8 cellular contexts compared by ENCODE assay signal in genomic region chr11:46560300-46561025, GRCh38. TPM values are rescaled to one million over a fixed set of nuclear protein-coding genes. Genes with fewer than 3 reads are reported as not detected.
A peak's percentile ranks its signal among the peaks of the same experiment; 100 is the strongest.
DNase-seq lines count a peak whose midpoint lies in the region; ATAC-seq and TF ChIP-seq lines count a peak whose summit lies in the region.

No MANE protein-coding gene starts in this region.

- no peak for TF ChIP-seq POLR2A in heart left ventricle (IDR thresholded peaks at IDR 0.05)

- H3K27ac ChIP-seq in HL-60 (replicated peaks), result peak overlapping the region; percentile 53
- H3K27ac ChIP-seq in heart left ventricle, result peak overlapping the region; percentile 20 to 86 (median 63)

- TF ChIP-seq CTCF in HL-60 (IDR thresholded peaks at IDR 0.05; ENCODE audit: insufficient read depth, low read length), result no peak
- no peak for TF ChIP-seq CTCF in activated CD8-positive, alpha-beta T cell treated with anti-CD3 and anti-CD28 coated beads for 36 hours (IDR thresholded peaks at IDR 0.05)
- TF ChIP-seq CTCF in heart left ventricle (IDR thresholded peaks at IDR 0.05), result no peak

- ATAC-seq in activated CD8-positive, alpha-beta T cell treated with anti-CD3 and anti-CD28 coated beads for 36 hours, result peak; percentile 45
- ATAC-seq in heart left ventricle, result peak in 2 of 4 donors; percentile 60 to 61
- peak; percentile 51 for ATAC-seq in stimulated activated effector memory CD8-positive, alpha-beta T cell treated with anti-CD3 and anti-CD28 coated beads, Interleukin-12 subunit alpha, Interleukin-12 subunit beta, amount 100 ng/mL, for 72 hours

- no peaks in the 10 kb centered on the region for H3K27me3 ChIP-seq in HL-60 (ENCODE audit: insufficient read depth, poor library complexity, severe bottlenecking)
- no peaks in the 10 kb centered on the region for H3K27me3 ChIP-seq in heart left ventricle

- intact Hi-C loops in activated CD8-positive, alpha-beta T cell treated with anti-CD3 and anti-CD28 coated beads for 36 hours (cut with micrococcal nuclease), result no loop called here
- intact Hi-C loops in heart left ventricle (cut with DNase I), result no loop called here

- CTCF ChIA-PET in activated CD8-positive, alpha-beta T cell treated with anti-CD3 and anti-CD28 coated beads for 36 hours (lab: Charles Lee), result interaction anchor here (0.8 to 2.5 kb wide), 7 partner anchors 12 to 317 kb away, joined by 3 to 12 read pairs (median 3); partner anchors contain the start of genes ATG13, DGKZ and HARBI1

- DNase-seq in activated naive CD4-positive, alpha-beta T cell treated with Interleukin-2 at 50 U/mL for 16 hours, result no peak
- DNase-seq in HL-60 (ENCODE audit: low read depth in 1 of 2, low spot score in 1 of 2), result peak in 1 of 2 experiments; percentile 23
- peak; percentile 43 for DNase-seq in activated CD8-positive, alpha-beta T cell treated with anti-CD3 and anti-CD28 coated beads for 36 hours
- no peak for DNase-seq in heart left ventricle
- no peak for DNase-seq in stimulated activated effector memory CD8-positive, alpha-beta T cell treated with anti-CD3 and anti-CD28 coated beads, Interleukin-12 subunit alpha, Interleukin-12 subunit beta, amount 100 ng/mL, for 72 hours (ENCODE audit: low spot score in 2 of 2)
- DNase-seq in putamen (ENCODE audit: low spot score), result no peak
- DNase-seq in cerebellar cortex (ENCODE audit: low spot score), result no peak

- peak overlapping the region; percentile 96 for H3K4me3 Mint-ChIP-seq in activated naive CD4-positive, alpha-beta T cell treated with anti-CD3 and anti-CD28 coated beads, Interleukin-2, amount 50 U/mL, for 24 hours
- H3K4me3 Mint-ChIP-seq in activated CD8-positive, alpha-beta T cell treated with anti-CD3 and anti-CD28 coated beads for 36 hours, result peak overlapping the region; percentile 76
- H3K4me3 Mint-ChIP-seq in stimulated activated effector memory CD8-positive, alpha-beta T cell treated with anti-CD3 and anti-CD28 coated beads, Interleukin-12 subunit alpha, Interleukin-12 subunit beta, amount 100 ng/mL, for 72 hours, result peak overlapping the region; percentile 72

- H3K4me1 ChIP-seq in heart left ventricle, result peaks cover 0 to 46% (median 22%) of the 10 kb centered on the region in 12 donors

- no peaks in the 10 kb centered on the region for H3K9me3 ChIP-seq in heart left ventricle

- H3K9me3 Mint-ChIP-seq in activated naive CD4-positive, alpha-beta T cell treated with anti-CD3 and anti-CD28 coated beads, Interleukin-2, amount 50 U/mL, for 24 hours, result no peaks in the 10 kb centered on the region
- H3K9me3 Mint-ChIP-seq in activated CD8-positive, alpha-beta T cell treated with anti-CD3 and anti-CD28 coated beads for 36 hours, result no peaks in the 10 kb centered on the region
- no peaks in the 10 kb centered on the region for H3K9me3 Mint-ChIP-seq in stimulated activated effector memory CD8-positive, alpha-beta T cell treated with anti-CD3 and anti-CD28 coated beads, Interleukin-12 subunit alpha, Interleukin-12 subunit beta, amount 100 ng/mL, for 72 hours

- WGBS in heart left ventricle, 4 donors, result 12 to 19% (median 15%) methylated on average over 6 of the region's 6 CpGs

- H3K36me3 ChIP-seq in heart left ventricle, result no peaks in the 10 kb centered on the region

- no peaks in the 10 kb centered on the region for H3K27me3 Mint-ChIP-seq in activated naive CD4-positive, alpha-beta T cell treated with anti-CD3 and anti-CD28 coated beads, Interleukin-2, amount 50 U/mL, for 24 hours
- H3K27me3 Mint-ChIP-seq in activated CD8-positive, alpha-beta T cell treated with anti-CD3 and anti-CD28 coated beads for 36 hours, result no peaks in the 10 kb centered on the region

- POLR2A ChIA-PET in activated CD8-positive, alpha-beta T cell treated with anti-CD3 and anti-CD28 coated beads for 36 hours (lab: Charles Lee), result interaction anchor here (1.2 to 1.3 kb wide), 3 partner anchors 11 to 33 kb away, joined by 3 read pairs; partner anchors contain the start of gene AMBRA1

- H3K4me1 Mint-ChIP-seq in activated naive CD4-positive, alpha-beta T cell treated with anti-CD3 and anti-CD28 coated beads, Interleukin-2, amount 50 U/mL, for 24 hours, result peaks cover 75% of the 10 kb centered on the region
- peaks cover 62% of the 10 kb centered on the region for H3K4me1 Mint-ChIP-seq in activated CD8-positive, alpha-beta T cell treated with anti-CD3 and anti-CD28 coated beads for 36 hours (ENCODE audit: low read depth)
- peaks cover 49% of the 10 kb centered on the region for H3K4me1 Mint-ChIP-seq in stimulated activated effector memory CD8-positive, alpha-beta T cell treated with anti-CD3 and anti-CD28 coated beads, Interleukin-12 subunit alpha, Interleukin-12 subunit beta, amount 100 ng/mL, for 72 hours

- H3K36me3 Mint-ChIP-seq in activated naive CD4-positive, alpha-beta T cell treated with anti-CD3 and anti-CD28 coated beads, Interleukin-2, amount 50 U/mL, for 24 hours, result peaks cover 2% of the 10 kb centered on the region
- peaks cover 1% of the 10 kb centered on the region for H3K36me3 Mint-ChIP-seq in activated CD8-positive, alpha-beta T cell treated with anti-CD3 and anti-CD28 coated beads for 36 hours (ENCODE audit: low read depth)
- no peaks in the 10 kb centered on the region for H3K36me3 Mint-ChIP-seq in stimulated activated effector memory CD8-positive, alpha-beta T cell treated with anti-CD3 and anti-CD28 coated beads, Interleukin-12 subunit alpha, Interleukin-12 subunit beta, amount 100 ng/mL, for 72 hours

- peak overlapping the region; percentile 98 for H3K27ac Mint-ChIP-seq in activated naive CD4-positive, alpha-beta T cell treated with anti-CD3 and anti-CD28 coated beads, Interleukin-2, amount 50 U/mL, for 24 hours
- H3K27ac Mint-ChIP-seq in activated CD8-positive, alpha-beta T cell treated with anti-CD3 and anti-CD28 coated beads for 36 hours, result peak overlapping the region; percentile 90
- peak overlapping the region; percentile 83 for H3K27ac Mint-ChIP-seq in stimulated activated effector memory CD8-positive, alpha-beta T cell treated with anti-CD3 and anti-CD28 coated beads, Interleukin-12 subunit alpha, Interleukin-12 subunit beta, amount 100 ng/mL, for 72 hours

- H3K4me3 ChIP-seq in HL-60 (replicated peaks; ENCODE audit: insufficient read depth, low read length), result peak overlapping the region; percentile 30
- peak overlapping the region in 10 of 12 donors; percentile 20 to 59 (median 40) for H3K4me3 ChIP-seq in heart left ventricle

RNA-seq across cellular contexts. Expression of gene AMBRA1, which starts 33.4 kb away (rescaled TPM):
- 10 to 100 TPM; 24.0 to 24.1 TPM for total RNA-seq in activated CD8-positive, alpha-beta T cell treated with anti-CD3 and anti-CD28 coated beads for 36 hours
- total RNA-seq in heart left ventricle, result 10 to 100 TPM; 13.3 to 23.5 (median 16.7) TPM
- 10 to 100 TPM in 1 of 2 donors, 1 to 10 TPM in 1; 5.6 to 11.0 TPM for polyA plus RNA-seq in heart left ventricle

RNA-seq across cellular contexts. Expression of gene HARBI1, which starts 56.6 kb away (rescaled TPM):
- total RNA-seq in activated CD8-positive, alpha-beta T cell treated with anti-CD3 and anti-CD28 coated beads for 36 hours, result 1 to 10 TPM; 3.1 to 3.3 TPM
- total RNA-seq in heart left ventricle, result 1 to 10 TPM; 2.5 to 4.5 (median 3.5) TPM
- polyA plus RNA-seq in heart left ventricle, result 1 to 10 TPM; 2.1 to 3.8 TPM

RNA-seq across cellular contexts. Expression of gene ATG13, which starts 56.9 kb away (rescaled TPM):
- 10 to 100 TPM; 53.4 to 61.2 TPM for total RNA-seq in activated CD8-positive, alpha-beta T cell treated with anti-CD3 and anti-CD28 coated beads for 36 hours
- 10 to 100 TPM; 38.8 to 74.8 (median 48.7) TPM for total RNA-seq in heart left ventricle
- 10 to 100 TPM; 26.7 to 50.7 TPM for polyA plus RNA-seq in heart left ventricle
